19 cellular contexts compared by ENCODE assay signal in the genomic region with DNA sequence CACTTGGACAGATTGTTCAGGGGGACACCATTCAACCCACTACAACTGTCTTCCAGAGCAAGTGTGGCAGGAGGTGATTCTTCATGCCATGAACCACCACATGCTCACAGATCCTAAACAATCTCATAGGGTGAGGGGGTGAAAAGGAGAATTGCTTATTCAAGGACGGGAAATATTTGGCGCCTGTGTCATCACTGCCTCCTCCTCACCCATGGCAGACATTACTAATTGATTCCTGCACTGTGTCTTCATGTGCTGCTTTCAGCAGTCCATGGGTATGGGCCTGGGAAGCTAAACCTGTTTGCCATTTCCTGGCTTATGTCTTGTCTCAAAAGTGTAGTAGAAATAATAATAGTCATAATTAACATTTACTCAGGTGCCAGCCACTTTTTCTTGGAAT. TPM values are rescaled to one million over a fixed set of nuclear protein-coding genes. Genes with fewer than 3 reads are reported as not detected.
A peak's percentile ranks its signal among the peaks of the same experiment; 100 is the strongest.
DNase-seq lines count a peak whose midpoint lies in the region; ATAC-seq and TF ChIP-seq lines count a peak whose summit lies in the region.
"Had no signal": no experiment of that assay in that cellular context is flagged by ENCODE, and none has a peak within 500 bp of the region (broad histone marks: within the 10 kb centered on the region; RNA-seq: fewer than 3 reads in every experiment).

No MANE protein-coding gene starts in this region.

- intact Hi-C loops in natural killer cell (cut with micrococcal nuclease): no loop called here

- in situ Hi-C loops in astrocyte of the spinal cord (cut with HindIII; ENCODE audit: low sequenced_read_pairs): no loop called here

- no peak for TF ChIP-seq CTCF in natural killer cell (IDR thresholded peaks at IDR 0.05)
- TF ChIP-seq CTCF in astrocyte of the spinal cord (IDR thresholded peaks at IDR 0.05; ENCODE audit: low read depth, low read length): no peak
- no peak for TF ChIP-seq CTCF in foreskin fibroblast (IDR thresholded peaks at IDR 0.05; ENCODE audit: low read depth, low read length)

- no peak overlapping the region for H3K4me3 Mint-ChIP-seq in natural killer cell
- no peak overlapping the region for H3K4me3 Mint-ChIP-seq in natural killer cell treated with Interleukin-12 subunit alpha and Interleukin-12 subunit beta and Interleukin-15 and Interleukin-18, amount 100 ng/mL, for 72 hours
- H3K4me3 Mint-ChIP-seq: T-cell had no signal

- peak overlapping the region; percentile 56 to 77 for H3K27ac Mint-ChIP-seq in natural killer cell
- H3K27ac Mint-ChIP-seq in natural killer cell treated with Interleukin-12 subunit alpha and Interleukin-12 subunit beta and Interleukin-15 and Interleukin-18, amount 100 ng/mL, for 72 hours: no peak overlapping the region
- H3K27ac Mint-ChIP-seq: T-cell had no signal

- H3K4me3 ChIP-seq in astrocyte of the spinal cord (ENCODE audit: low read depth, low read length) (no peak overlapping the region), foreskin fibroblast (ENCODE audit: low read depth in 1 of 2, low read length in 2 of 2) (no peak overlapping the region)
- H3K4me3 ChIP-seq: tibial artery had no signal

- ATAC-seq in natural killer cell (no peak), SK-N-SH treated with all-trans-retinoic acid at 6 μM for 48 hours (no peak)
- ATAC-seq in natural killer cell treated with Interleukin-12 subunit alpha and Interleukin-12 subunit beta and Interleukin-15 and Interleukin-18, amount 100 ng/mL, for 72 hours: no peak
- ATAC-seq: sciatic nerve, T-cell had no signal

- DNase-seq in natural killer cell: no peak
- DNase-seq in natural killer cell treated with Interleukin-12 subunit alpha and Interleukin-12 subunit beta and Interleukin-15 and Interleukin-18, amount 100 ng/mL, for 72 hours (ENCODE audit: low spot score): no peak
- DNase-seq in astrocyte of the spinal cord (ENCODE audit: low read depth, low spot score): peak; percentile 46
- peak; percentile 68 to 80 for DNase-seq in foreskin fibroblast
- DNase-seq in NCI-H524 (lab: John Stamatoyannopoulos, UW): no peak
- DNase-seq in putamen (ENCODE audit: low spot score): no peak
- DNase-seq in iPS-NIHi11 (ENCODE audit: low spot score): no peak
- DNase-seq: activated CD4-positive, CD25-positive, alpha-beta regulatory T cell; activated naive CD4-positive, alpha-beta T cell; effector CD4-positive, alpha-beta T cell; glutamatergic neuron; GOT3; islet precursor cell; midbrain; stimulated activated CD4-positive, alpha-beta T cell treated with anti-CD3 and anti-CD28 coated beads, Interleukin-4, amount 100 ng/mL, for 24 hours; T-cell; tibial artery had no signal

- H3K9me3 Mint-ChIP-seq in natural killer cell: no peaks in the 10 kb centered on the region
- H3K9me3 Mint-ChIP-seq in natural killer cell treated with Interleukin-12 subunit alpha and Interleukin-12 subunit beta and Interleukin-15 and Interleukin-18, amount 100 ng/mL, for 72 hours: no peaks in the 10 kb centered on the region
- H3K9me3 Mint-ChIP-seq: T-cell had no signal

- H3K27me3 Mint-ChIP-seq in natural killer cell (ENCODE audit: low read depth in 2 of 2): no peaks in the 10 kb centered on the region
- no peaks in the 10 kb centered on the region for H3K27me3 Mint-ChIP-seq in natural killer cell treated with Interleukin-12 subunit alpha and Interleukin-12 subunit beta and Interleukin-15 and Interleukin-18, amount 100 ng/mL, for 72 hours

- H3K36me3 Mint-ChIP-seq in natural killer cell: no peaks in the 10 kb centered on the region
- no peaks in the 10 kb centered on the region for H3K36me3 Mint-ChIP-seq in natural killer cell treated with Interleukin-12 subunit alpha and Interleukin-12 subunit beta and Interleukin-15 and Interleukin-18, amount 100 ng/mL, for 72 hours

- peaks cover 42 to 44% of the 10 kb centered on the region in 2 donors for H3K4me1 Mint-ChIP-seq in natural killer cell
- peaks cover 15 to 32% of the 10 kb centered on the region in 2 donors for H3K4me1 Mint-ChIP-seq in natural killer cell treated with Interleukin-12 subunit alpha and Interleukin-12 subunit beta and Interleukin-15 and Interleukin-18, amount 100 ng/mL, for 72 hours (ENCODE audit: low read depth in 2 of 2)

TF ChIP-seq in SK-N-SH treated with all-trans-retinoic acid at 6 μM for 48 hours, 23 proteins besides CTCF, POLR2A, EP300 and RAD21:
- TF ChIP-seq, protein P1, sequence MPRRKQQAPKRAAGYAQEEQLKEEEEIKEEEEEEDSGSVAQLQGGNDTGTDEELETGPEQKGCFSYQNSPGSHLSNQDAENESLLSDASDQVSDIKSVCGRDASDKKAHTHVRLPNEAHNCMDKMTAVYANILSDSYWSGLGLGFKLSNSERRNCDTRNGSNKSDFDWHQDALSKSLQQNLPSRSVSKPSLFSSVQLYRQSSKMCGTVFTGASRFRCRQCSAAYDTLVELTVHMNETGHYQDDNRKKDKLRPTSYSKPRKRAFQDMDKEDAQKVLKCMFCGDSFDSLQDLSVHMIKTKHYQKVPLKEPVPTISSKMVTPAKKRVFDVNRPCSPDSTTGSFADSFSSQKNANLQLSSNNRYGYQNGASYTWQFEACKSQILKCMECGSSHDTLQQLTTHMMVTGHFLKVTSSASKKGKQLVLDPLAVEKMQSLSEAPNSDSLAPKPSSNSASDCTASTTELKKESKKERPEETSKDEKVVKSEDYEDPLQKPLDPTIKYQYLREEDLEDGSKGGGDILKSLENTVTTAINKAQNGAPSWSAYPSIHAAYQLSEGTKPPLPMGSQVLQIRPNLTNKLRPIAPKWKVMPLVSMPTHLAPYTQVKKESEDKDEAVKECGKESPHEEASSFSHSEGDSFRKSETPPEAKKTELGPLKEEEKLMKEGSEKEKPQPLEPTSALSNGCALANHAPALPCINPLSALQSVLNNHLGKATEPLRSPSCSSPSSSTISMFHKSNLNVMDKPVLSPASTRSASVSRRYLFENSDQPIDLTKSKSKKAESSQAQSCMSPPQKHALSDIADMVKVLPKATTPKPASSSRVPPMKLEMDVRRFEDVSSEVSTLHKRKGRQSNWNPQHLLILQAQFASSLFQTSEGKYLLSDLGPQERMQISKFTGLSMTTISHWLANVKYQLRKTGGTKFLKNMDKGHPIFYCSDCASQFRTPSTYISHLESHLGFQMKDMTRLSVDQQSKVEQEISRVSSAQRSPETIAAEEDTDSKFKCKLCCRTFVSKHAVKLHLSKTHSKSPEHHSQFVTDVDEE (CRISPR knock-in tag; IDR thresholded peaks at IDR 0.05): no peak
- TF ChIP-seq, protein P2, sequence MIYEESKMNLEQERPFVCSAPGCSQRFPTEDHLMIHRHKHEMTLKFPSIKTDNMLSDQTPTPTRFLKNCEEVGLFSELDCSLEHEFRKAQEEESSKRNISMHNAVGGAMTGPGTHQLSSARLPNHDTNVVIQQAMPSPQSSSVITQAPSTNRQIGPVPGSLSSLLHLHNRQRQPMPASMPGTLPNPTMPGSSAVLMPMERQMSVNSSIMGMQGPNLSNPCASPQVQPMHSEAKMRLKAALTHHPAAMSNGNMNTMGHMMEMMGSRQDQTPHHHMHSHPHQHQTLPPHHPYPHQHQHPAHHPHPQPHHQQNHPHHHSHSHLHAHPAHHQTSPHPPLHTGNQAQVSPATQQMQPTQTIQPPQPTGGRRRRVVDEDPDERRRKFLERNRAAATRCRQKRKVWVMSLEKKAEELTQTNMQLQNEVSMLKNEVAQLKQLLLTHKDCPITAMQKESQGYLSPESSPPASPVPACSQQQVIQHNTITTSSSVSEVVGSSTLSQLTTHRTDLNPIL (CRISPR knock-in tag; IDR thresholded peaks at IDR 0.05; ENCODE audit: low read depth): no peak
- TF ChIP-seq TCF4 (CRISPR knock-in tag; IDR thresholded peaks at IDR 0.05; ENCODE audit: borderline replicate concordance) (no peak), ZNF8 (CRISPR knock-in tag; IDR thresholded peaks at IDR 0.05) (no peak), ISL1 (CRISPR knock-in tag; IDR thresholded peaks at IDR 0.05) (no peak)

RNA-seq across cellular contexts. Expression of a gene that starts 31.3 kb away (rescaled TPM):
- 10 to 100 TPM; 17.1 to 18.3 (median 17.6) TPM for total RNA-seq in natural killer cell
- 10 to 100 TPM; 36.4 to 40.2 TPM for total RNA-seq in natural killer cell treated with Interleukin-12 subunit alpha and Interleukin-12 subunit beta and Interleukin-15 and Interleukin-18, amount 100 ng/mL, for 72 hours

RNA-seq across cellular contexts. Expression of a gene that starts 31.6 kb away (rescaled TPM):
- total RNA-seq in natural killer cell: 10 to 100 TPM in 2 of 3 donors, 1 to 10 TPM in 1; 9.4 to 16.6 (median 16.2) TPM
- total RNA-seq in natural killer cell treated with Interleukin-12 subunit alpha and Interleukin-12 subunit beta and Interleukin-15 and Interleukin-18, amount 100 ng/mL, for 72 hours: 10 to 100 TPM; 23.1 to 27.5 TPM

Comparison
In these comparisons a context has a peak if more than half of its experiments do, and no peak if none do; other contexts are left out.
1. H3K27ac Mint-ChIP-seq: peak in natural killer cell (2 of 2); none in natural killer cell treated with Interleukin-12 subunit alpha and Interleukin-12 subunit beta and Interleukin-15 and Interleukin-18, amount 100 ng/mL, for 72 hours (0 of 2).
2. DNase-seq: peak in astrocyte of the spinal cord (single experiment) and foreskin fibroblast (2 of 2); none in natural killer cell (single experiment), natural killer cell treated with Interleukin-12 subunit alpha and Interleukin-12 subunit beta and Interleukin-15 and Interleukin-18, amount 100 ng/mL, for 72 hours (single experiment), NCI-H524 (0 of 2), putamen (single experiment) and iPS-NIHi11 (single experiment).